ENCODE assay signal across 1 cellular context in the genomic region with DNA sequence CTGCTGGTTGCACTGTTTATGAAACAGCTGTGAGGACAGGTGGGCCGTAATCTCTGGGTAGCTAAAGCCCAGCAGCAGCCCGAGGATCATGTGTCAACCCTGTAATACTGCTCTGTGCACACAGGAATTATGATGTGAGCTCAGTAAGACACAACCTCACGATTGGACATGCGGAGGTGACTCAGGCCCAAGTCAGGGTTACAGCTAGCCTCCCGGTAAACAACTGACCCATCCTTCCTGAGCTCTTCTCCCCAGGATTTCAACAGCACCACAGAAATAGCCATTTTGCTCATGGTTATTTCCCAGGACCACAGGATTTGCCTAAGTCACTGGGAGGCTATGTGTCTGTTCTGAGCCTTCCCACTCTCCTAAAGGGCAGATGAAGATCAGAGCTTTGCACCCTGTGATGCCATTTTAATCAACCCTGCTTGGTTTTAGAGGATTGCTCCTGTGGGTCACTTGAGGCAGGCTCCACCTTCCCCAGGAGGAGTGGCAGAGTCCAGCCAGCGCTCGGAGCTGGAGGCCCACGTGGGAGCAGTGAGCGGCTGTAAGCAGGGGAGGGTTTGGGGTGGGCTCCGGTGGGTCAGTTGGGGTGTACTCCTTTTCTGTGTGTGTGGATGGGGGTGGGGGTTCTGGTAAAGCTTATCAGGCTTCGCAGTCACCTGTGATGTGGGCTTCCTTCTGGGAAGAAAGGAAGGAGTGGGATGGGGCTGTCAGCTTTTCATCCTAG.
A peak's percentile ranks its signal among the peaks of the same experiment; 100 is the strongest.
TF ChIP-seq lines count a peak whose summit lies in the region.

A gene (plus strand): TSS at position 363 of the 730 bp plus-strand sequence. CDS start 6,256 bp downstream, outside the sequence.

TF ChIP-seq in SK-N-SH, 30 proteins besides CTCF, POLR2A, EP300 and RAD21 (continued from another document):
- TF ChIP-seq, protein P1, sequence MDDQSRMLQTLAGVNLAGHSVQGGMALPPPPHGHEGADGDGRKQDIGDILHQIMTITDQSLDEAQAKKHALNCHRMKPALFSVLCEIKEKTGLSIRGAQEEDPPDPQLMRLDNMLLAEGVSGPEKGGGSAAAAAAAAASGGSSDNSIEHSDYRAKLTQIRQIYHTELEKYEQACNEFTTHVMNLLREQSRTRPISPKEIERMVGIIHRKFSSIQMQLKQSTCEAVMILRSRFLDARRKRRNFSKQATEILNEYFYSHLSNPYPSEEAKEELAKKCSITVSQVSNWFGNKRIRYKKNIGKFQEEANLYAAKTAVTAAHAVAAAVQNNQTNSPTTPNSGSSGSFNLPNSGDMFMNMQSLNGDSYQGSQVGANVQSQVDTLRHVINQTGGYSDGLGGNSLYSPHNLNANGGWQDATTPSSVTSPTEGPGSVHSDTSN (IDR thresholded peaks at IDR 0.05) = peak; percentile 45; the same call in 1 of the 2 replicates
- TF ChIP-seq, protein P2, sequence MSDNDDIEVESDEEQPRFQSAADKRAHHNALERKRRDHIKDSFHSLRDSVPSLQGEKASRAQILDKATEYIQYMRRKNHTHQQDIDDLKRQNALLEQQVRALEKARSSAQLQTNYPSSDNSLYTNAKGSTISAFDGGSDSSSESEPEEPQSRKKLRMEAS (IDR thresholded peaks at IDR 0.05; ENCODE audit: low read depth) = peak; percentile 41; the same call in 1 of the 2 replicates
- TF ChIP-seq NRF1 (IDR thresholded peaks at IDR 0.05; ENCODE audit: low read depth, low read length) (no peak), GATA2 (CRISPR knock-in tag; IDR thresholded peaks at IDR 0.05) (no peak), TCF12 (IDR thresholded peaks at IDR 0.05) (peak; percentile 47; the same call in 1 of the 2 replicates), POLR2AphosphoS5 (IDR thresholded peaks at IDR 0.05; ENCODE audit: low read depth, low read length) (peak; percentile 23; the same call in 1 of the 2 replicates)
- TF ChIP-seq, protein P3, sequence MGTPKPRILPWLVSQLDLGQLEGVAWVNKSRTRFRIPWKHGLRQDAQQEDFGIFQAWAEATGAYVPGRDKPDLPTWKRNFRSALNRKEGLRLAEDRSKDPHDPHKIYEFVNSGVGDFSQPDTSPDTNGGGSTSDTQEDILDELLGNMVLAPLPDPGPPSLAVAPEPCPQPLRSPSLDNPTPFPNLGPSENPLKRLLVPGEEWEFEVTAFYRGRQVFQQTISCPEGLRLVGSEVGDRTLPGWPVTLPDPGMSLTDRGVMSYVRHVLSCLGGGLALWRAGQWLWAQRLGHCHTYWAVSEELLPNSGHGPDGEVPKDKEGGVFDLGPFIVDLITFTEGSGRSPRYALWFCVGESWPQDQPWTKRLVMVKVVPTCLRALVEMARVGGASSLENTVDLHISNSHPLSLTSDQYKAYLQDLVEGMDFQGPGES (IDR thresholded peaks at IDR 0.05; ENCODE audit: low read depth, low read length) = no peak
- TF ChIP-seq, protein P4, sequence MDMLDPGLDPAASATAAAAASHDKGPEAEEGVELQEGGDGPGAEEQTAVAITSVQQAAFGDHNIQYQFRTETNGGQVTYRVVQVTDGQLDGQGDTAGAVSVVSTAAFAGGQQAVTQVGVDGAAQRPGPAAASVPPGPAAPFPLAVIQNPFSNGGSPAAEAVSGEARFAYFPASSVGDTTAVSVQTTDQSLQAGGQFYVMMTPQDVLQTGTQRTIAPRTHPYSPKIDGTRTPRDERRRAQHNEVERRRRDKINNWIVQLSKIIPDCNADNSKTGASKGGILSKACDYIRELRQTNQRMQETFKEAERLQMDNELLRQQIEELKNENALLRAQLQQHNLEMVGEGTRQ (IDR thresholded peaks at IDR 0.05; ENCODE audit: borderline replicate concordance, low read depth, low read length) = no peak
- TF ChIP-seq, protein P5, sequence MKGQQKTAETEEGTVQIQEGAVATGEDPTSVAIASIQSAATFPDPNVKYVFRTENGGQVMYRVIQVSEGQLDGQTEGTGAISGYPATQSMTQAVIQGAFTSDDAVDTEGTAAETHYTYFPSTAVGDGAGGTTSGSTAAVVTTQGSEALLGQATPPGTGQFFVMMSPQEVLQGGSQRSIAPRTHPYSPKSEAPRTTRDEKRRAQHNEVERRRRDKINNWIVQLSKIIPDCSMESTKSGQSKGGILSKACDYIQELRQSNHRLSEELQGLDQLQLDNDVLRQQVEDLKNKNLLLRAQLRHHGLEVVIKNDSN (IDR thresholded peaks at IDR 0.05; ENCODE audit: borderline replicate concordance, low read depth) = no peak
TF ChIP-seq in SK-N-SH: peak in this region for 5.
